Comparison of ENCODE assay signal across 11 cellular contexts in the genomic region with DNA sequence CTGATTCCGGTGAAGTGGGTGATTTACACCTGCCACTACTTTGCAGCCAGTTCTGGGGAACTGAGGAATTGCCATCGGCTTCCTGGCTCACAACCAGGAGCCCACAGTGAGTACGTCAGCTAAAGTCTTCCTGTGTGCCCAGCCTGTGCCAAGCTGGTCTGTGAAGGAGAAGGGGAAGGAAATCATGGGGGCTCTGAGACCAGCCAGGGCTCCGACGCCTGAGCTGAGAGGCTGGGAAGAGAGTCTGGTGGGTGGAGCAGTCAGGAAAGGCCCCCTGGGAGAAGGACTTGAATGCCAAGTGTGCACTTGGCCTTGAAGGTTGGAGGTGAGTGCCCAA. TPM values are rescaled to one million over a fixed set of nuclear protein-coding genes. Genes with fewer than 3 reads are reported as not detected.
DNase-seq lines count a peak whose midpoint lies in the region; ATAC-seq lines count a peak whose summit lies in the region.
"Had no signal": no experiment of that assay in that cellular context is flagged by ENCODE, and none has a peak within 500 bp of the region (broad histone marks: within the 10 kb centered on the region; RNA-seq: fewer than 3 reads in every experiment).

No MANE protein-coding gene starts in this region.

- peaks cover 3% of the 10 kb centered on the region for H3K27me3 Mint-ChIP-seq in activated naive CD8-positive, alpha-beta T cell treated with anti-CD3 and anti-CD28 coated beads, Interleukin-2, amount 50 U/mL, for 24 hours
- H3K27me3 Mint-ChIP-seq in activated naive CD8-positive, alpha-beta T cell treated with anti-CD3 and anti-CD28 coated beads for 36 hours, result no peaks in the 10 kb centered on the region
- H3K27me3 Mint-ChIP-seq in naive thymus-derived CD4-positive, alpha-beta T cell, result peaks cover 0 to 6% (median 0%) of the 10 kb centered on the region in 5 donors

- H3K27ac Mint-ChIP-seq in activated naive CD8-positive, alpha-beta T cell treated with anti-CD3 and anti-CD28 coated beads, Interleukin-2, amount 50 U/mL, for 24 hours, result no peak overlapping the region
- no peak overlapping the region for H3K27ac Mint-ChIP-seq in activated naive CD8-positive, alpha-beta T cell treated with anti-CD3 and anti-CD28 coated beads for 36 hours
- peak overlapping the region in 3 of 9 donors; percentile 43 to 62 (median 49) for H3K27ac Mint-ChIP-seq in naive thymus-derived CD4-positive, alpha-beta T cell

- intact Hi-C loops in naive thymus-derived CD4-positive, alpha-beta T cell (cut with micrococcal nuclease), result no loop called here

- H3K4me1 ChIP-seq in esophagus (ENCODE audit: control insufficient read depth in 2 of 2, insufficient read depth in 2 of 2, low read length in 1 of 2) (peaks cover 3 to 7% of the 10 kb centered on the region in 2 donors), urinary bladder (ENCODE audit: insufficient read depth) (peaks cover 3% of the 10 kb centered on the region)
- peaks cover 1 to 3% of the 10 kb centered on the region in 2 donors for H3K4me1 ChIP-seq in naive thymus-derived CD4-positive, alpha-beta T cell (ENCODE audit: control insufficient read depth in 2 of 2, insufficient read depth in 2 of 2, low read length in 2 of 2)

- H3K9me3 Mint-ChIP-seq in activated naive CD8-positive, alpha-beta T cell treated with anti-CD3 and anti-CD28 coated beads, Interleukin-2, amount 50 U/mL, for 24 hours, result no peaks in the 10 kb centered on the region
- H3K9me3 Mint-ChIP-seq in activated naive CD8-positive, alpha-beta T cell treated with anti-CD3 and anti-CD28 coated beads for 36 hours, result no peaks in the 10 kb centered on the region
- no peaks in the 10 kb centered on the region for H3K9me3 Mint-ChIP-seq in naive thymus-derived CD4-positive, alpha-beta T cell

- H3K36me3 ChIP-seq in esophagus (ENCODE audit: control insufficient read depth in 2 of 2, insufficient read depth in 2 of 2, low read length in 1 of 2), result no peaks in the 10 kb centered on the region
- H3K36me3 ChIP-seq in naive thymus-derived CD4-positive, alpha-beta T cell (ENCODE audit: control insufficient read depth in 2 of 3, insufficient read depth in 3 of 3, low read length in 3 of 3), result no peaks in the 10 kb centered on the region
- no peaks in the 10 kb centered on the region for H3K36me3 ChIP-seq in urinary bladder (ENCODE audit: insufficient read depth)

- peaks cover 15% of the 10 kb centered on the region for H3K4me1 Mint-ChIP-seq in activated naive CD8-positive, alpha-beta T cell treated with anti-CD3 and anti-CD28 coated beads, Interleukin-2, amount 50 U/mL, for 24 hours
- H3K4me1 Mint-ChIP-seq in activated naive CD8-positive, alpha-beta T cell treated with anti-CD3 and anti-CD28 coated beads for 36 hours, result peaks cover 12% of the 10 kb centered on the region
- peaks cover 19 to 33% (median 21%) of the 10 kb centered on the region in 7 donors for H3K4me1 Mint-ChIP-seq in naive thymus-derived CD4-positive, alpha-beta T cell

- peak overlapping the region; percentile 13 to 90 for H3K27ac ChIP-seq in esophagus (ENCODE audit: low read depth in 2 of 2, low read length in 1 of 2)
- no peak overlapping the region for H3K27ac ChIP-seq in naive thymus-derived CD4-positive, alpha-beta T cell (ENCODE audit: low read depth, low read length)
- no peak overlapping the region for H3K27ac ChIP-seq in urinary bladder (ENCODE audit: low read depth)
- H3K27ac ChIP-seq: C4-2B had no signal

- H3K4me3 ChIP-seq in esophagus (ENCODE audit: low read depth in 1 of 2, low read length in 2 of 2) (peak overlapping the region; percentile 53 to 65), urinary bladder (ENCODE audit: low read depth, low read length) (peak overlapping the region; percentile 80)
- no peak overlapping the region for H3K4me3 ChIP-seq in naive thymus-derived CD4-positive, alpha-beta T cell (ENCODE audit: low read length)

- CTCF ChIA-PET in naive thymus-derived CD4-positive, alpha-beta T cell (lab: Charles Lee), result interaction anchor here (1.7 kb wide), 1 partner anchor 19 kb away, joined by 5 read pairs; no protein-coding TSS in a partner anchor

- POLR2A ChIA-PET in naive thymus-derived CD4-positive, alpha-beta T cell (lab: Charles Lee), result no interaction called here

- WGBS in esophagus, 2 donors, result 19 to 43% methylated on average over 5 of the region's 5 CpGs
- WGBS in urinary bladder, result 28% methylated on average over 5 of the region's 5 CpGs

- ATAC-seq in activated naive CD8-positive, alpha-beta T cell treated with anti-CD3 and anti-CD28 coated beads, Interleukin-2, amount 50 U/mL, for 24 hours, result no peak
- no peak for ATAC-seq in naive thymus-derived CD4-positive, alpha-beta T cell
- ATAC-seq in GM21447 (IDR thresholded peaks at IDR 0.05; ENCODE audit: unreplicated experiment), result no peak
- ATAC-seq: PC-3 had no signal

- H3K27me3 ChIP-seq in esophagus (ENCODE audit: control insufficient read depth in 1 of 2, insufficient read depth in 2 of 2, low read length in 2 of 2), result no peaks in the 10 kb centered on the region
- H3K27me3 ChIP-seq in naive thymus-derived CD4-positive, alpha-beta T cell (ENCODE audit: control insufficient read depth in 2 of 2, insufficient read depth in 2 of 2, low read length in 2 of 2), result no peaks in the 10 kb centered on the region

- H3K9me3 ChIP-seq in esophagus (ENCODE audit: control insufficient read depth in 2 of 2, insufficient read depth in 1 of 2, low read depth in 1 of 2, low read length in 1 of 2), result no peaks in the 10 kb centered on the region
- H3K9me3 ChIP-seq in naive thymus-derived CD4-positive, alpha-beta T cell (ENCODE audit: control insufficient read depth in 2 of 3, low read length in 3 of 3), result no peaks in the 10 kb centered on the region

- H3K4me3 Mint-ChIP-seq in activated naive CD8-positive, alpha-beta T cell treated with anti-CD3 and anti-CD28 coated beads, Interleukin-2, amount 50 U/mL, for 24 hours, result peak overlapping the region; percentile 83
- H3K4me3 Mint-ChIP-seq in activated naive CD8-positive, alpha-beta T cell treated with anti-CD3 and anti-CD28 coated beads for 36 hours, result no peak overlapping the region
- H3K4me3 Mint-ChIP-seq in naive thymus-derived CD4-positive, alpha-beta T cell, result peak overlapping the region; percentile 3 to 96 (median 84)

- no peaks in the 10 kb centered on the region for H3K36me3 Mint-ChIP-seq in activated naive CD8-positive, alpha-beta T cell treated with anti-CD3 and anti-CD28 coated beads, Interleukin-2, amount 50 U/mL, for 24 hours (ENCODE audit: low read depth)
- H3K36me3 Mint-ChIP-seq in activated naive CD8-positive, alpha-beta T cell treated with anti-CD3 and anti-CD28 coated beads for 36 hours, result peaks cover 1% of the 10 kb centered on the region
- H3K36me3 Mint-ChIP-seq in naive thymus-derived CD4-positive, alpha-beta T cell, result peaks cover 0 to 4% (median 0%) of the 10 kb centered on the region in 5 donors

- no peak for DNase-seq in activated naive CD8-positive, alpha-beta T cell treated with anti-CD3 and anti-CD28 coated beads, Interleukin-2, amount 50 U/mL, for 24 hours
- DNase-seq in activated naive CD8-positive, alpha-beta T cell treated with anti-CD3 and anti-CD28 coated beads for 36 hours, result no peak
- DNase-seq in naive thymus-derived CD4-positive, alpha-beta T cell, result no peak
- no peak for DNase-seq in NCI-H524 (lab: John Stamatoyannopoulos, UW)
- DNase-seq in stimulated activated CD4-positive, alpha-beta T cell treated with anti-CD3 and anti-CD28 coated beads, Interleukin-4, amount 100 ng/mL, for 24 hours, result no peak
- DNase-seq: PC-3; stimulated activated CD4-positive, alpha-beta T cell treated with anti-CD3 and anti-CD28 coated beads, Interleukin-1b, Interleukin-23, amount 100 ng/mL, for 48 hours had no signal

RNA-seq across cellular contexts. Expression of a gene that starts 1.2 kb away (rescaled TPM):
- not detected for total RNA-seq in activated naive CD8-positive, alpha-beta T cell treated with anti-CD3 and anti-CD28 coated beads for 36 hours
- polyA plus RNA-seq in esophagus, result 1 to 10 TPM; 1.6 to 1.7 TPM
- 1 to 10 TPM in 2 of 5 experiments, under 1 TPM in 3; 0.12 to 1.3 (median 0.20) TPM for total RNA-seq in naive thymus-derived CD4-positive, alpha-beta T cell
- not detected for polyA plus RNA-seq in naive thymus-derived CD4-positive, alpha-beta T cell
- 3.6 TPM for total RNA-seq in urinary bladder
- polyA plus RNA-seq in urinary bladder, result 6.0 TPM

RNA-seq across cellular contexts. Expression of a gene that starts 6.1 kb away (rescaled TPM):
- 10 to 100 TPM; 34.3 to 38.8 TPM for total RNA-seq in activated naive CD8-positive, alpha-beta T cell treated with anti-CD3 and anti-CD28 coated beads for 36 hours
- polyA plus RNA-seq in esophagus, result 10 to 100 TPM; 17.1 to 17.2 TPM
- 10 to 100 TPM; 35.7 to 58.6 (median 41.9) TPM for total RNA-seq in naive thymus-derived CD4-positive, alpha-beta T cell
- 10 to 100 TPM; 34.6 to 35.5 TPM for polyA plus RNA-seq in naive thymus-derived CD4-positive, alpha-beta T cell
- total RNA-seq in urinary bladder, result 20.0 TPM
- 41.0 TPM for polyA plus RNA-seq in urinary bladder

RNA-seq across cellular contexts. Expression of a gene that starts 28.1 kb away (rescaled TPM):
- not detected for total RNA-seq in activated naive CD8-positive, alpha-beta T cell treated with anti-CD3 and anti-CD28 coated beads for 36 hours
- polyA plus RNA-seq in esophagus (not detected), urinary bladder (not detected)
- not detected for total RNA-seq in naive thymus-derived CD4-positive, alpha-beta T cell
- polyA plus RNA-seq in naive thymus-derived CD4-positive, alpha-beta T cell, result not detected
- total RNA-seq in urinary bladder, result not detected
- total RNA-seq: PC-3 had no signal

RNA-seq across cellular contexts. Expression of a gene that starts 29.5 kb away (rescaled TPM):
- under 1 TPM in 1 of 2 experiments, not detected in 1; 0.28 TPM for total RNA-seq in activated naive CD8-positive, alpha-beta T cell treated with anti-CD3 and anti-CD28 coated beads for 36 hours
- polyA plus RNA-seq in esophagus (1 to 10 TPM; 2.2 to 2.3 TPM), urinary bladder (56.5 TPM)
- not detected for total RNA-seq in naive thymus-derived CD4-positive, alpha-beta T cell
- not detected for polyA plus RNA-seq in naive thymus-derived CD4-positive, alpha-beta T cell
- 7.9 TPM for total RNA-seq in urinary bladder

RNA-seq across cellular contexts. Expression of a gene that starts 43.2 kb away (rescaled TPM):
- 10 to 100 TPM; 61.8 to 66.3 TPM for total RNA-seq in activated naive CD8-positive, alpha-beta T cell treated with anti-CD3 and anti-CD28 coated beads for 36 hours
- polyA plus RNA-seq in esophagus (1 to 10 TPM; 6.1 to 7.0 TPM), urinary bladder (0.38 TPM)
- 10 to 100 TPM in 1 of 5 experiments, 1 to 10 TPM in 3, under 1 TPM in 1; 0.94 to 31.9 (median 2.1) TPM for total RNA-seq in naive thymus-derived CD4-positive, alpha-beta T cell
- 1 to 10 TPM in 1 of 2 donors, not detected in 1; 1.2 TPM for polyA plus RNA-seq in naive thymus-derived CD4-positive, alpha-beta T cell
- total RNA-seq in urinary bladder, result 2.6 TPM

Comparison
In these comparisons a context has a peak if more than half of its experiments do, and no peak if none do; other contexts are left out.
1. H3K27ac ChIP-seq: peak in esophagus (2 of 2); none in naive thymus-derived CD4-positive, alpha-beta T cell (single experiment) and urinary bladder (single experiment).